8 cellular contexts compared by ENCODE assay signal in genomic region chr20:57092112-57092899, GRCh38.
DNase-seq lines count a peak whose midpoint lies in the region; ATAC-seq, FAIRE-seq and TF ChIP-seq lines count a peak whose summit lies in the region.

No MANE protein-coding gene starts in this region.

- POLR2A ChIA-PET in activated B cell treated with CpG ODN at 0.5 μM for 24 hours (lab: Charles Lee) = no interaction called here
- POLR2A ChIA-PET in HepG2 (lab: Yijun Ruan, JAX) = no interaction called here

- intact Hi-C loops in activated B cell treated with CpG ODN at 0.5 μM for 24 hours (cut with micrococcal nuclease) (loop anchor here (1.0 to 5.0 kb wide), 3 partner anchors 254 to 1117 kb away; no protein-coding TSS in a partner anchor), HepG2 (cut with micrococcal nuclease; ENCODE audit: unreplicated experiment) (no loop called here)

- whole genome bisulfite sequencing in HepG2 (ENCODE audit: low lambda C conversion rate) = 17% methylated on average over 33 of the region's 34 CpGs

- peak; percentile 81 for ATAC-seq in GM19372 (IDR thresholded peaks at IDR 0.05; ENCODE audit: low read depth, unreplicated experiment)
- ATAC-seq in activated B cell treated with CpG ODN at 0.5 μM for 24 hours (ENCODE audit: low read depth) = peak; percentile 54
- ATAC-seq in central memory CD8-positive, alpha-beta T cell (replicated peaks; ENCODE audit: extremely low read depth, poor library complexity, severe bottlenecking) = no peak
- peak; percentile 82 for ATAC-seq in HepG2
- ATAC-seq in HG03565 (IDR thresholded peaks at IDR 0.05; ENCODE audit: unreplicated experiment) = no peak

- no TSS peak for BruUV-seq in HepG2 (replicated peaks; lab: Mats Ljungman, UMichigan)

- no peaks in the 10 kb centered on the region for H3K36me3 Mint-ChIP-seq in activated B cell treated with CpG ODN at 0.5 μM for 24 hours (ENCODE audit: low read depth)
- peaks cover 4% of the 10 kb centered on the region for H3K36me3 Mint-ChIP-seq in central memory CD8-positive, alpha-beta T cell (ENCODE audit: insufficient read depth)

- TF ChIP-seq POLR2A in HepG2 (IDR thresholded peaks at IDR 0.05; ENCODE audit: insufficient read depth in 1 of 2, low read depth in 2 of 2, low read length in 2 of 2) = no peak

- FAIRE-seq in HepG2 (lab: Jason Lieb, UNC) = peak; percentile 72

- H3K4me2 ChIP-seq in BLaER1 treated with 17β-estradiol and CSF1 and Interleukin-3, amounts not matched to agents 10 nM and 100 nM = peak overlapping the region in 8 of 11 experiments; percentile 2 to 29 (median 22); a peak in 8 of 22 replicates
- 0 out of 2 replicates have a peak overlapping the region, but pooled peaks have one; percentile 5 for H3K4me2 ChIP-seq in HepG2 (ENCODE audit: low read depth, low read length)

- CTCF ChIA-PET in activated B cell treated with CpG ODN at 0.5 μM for 24 hours (lab: Charles Lee) (no interaction called here), HepG2 (lab: Yijun Ruan, JAX; ENCODE audit: low intra/inter-chr PET ratio, low total read pairs) (interaction anchor here (1.0 to 7.6 kb wide), 5 partner anchors 241 to 1118 kb away, joined by 3 to 176 read pairs (median 3); no protein-coding TSS in a partner anchor)

- in situ Hi-C loops in HepG2 (cut with HindIII; ENCODE audit: extremely low pct_ligation_motif_present, low pct_unique_long_range_greater_than_20kb) = no loop called here

- peaks cover 13% of the 10 kb centered on the region for H3K27me3 Mint-ChIP-seq in activated B cell treated with CpG ODN at 0.5 μM for 24 hours
- peaks cover 23% of the 10 kb centered on the region for H3K27me3 Mint-ChIP-seq in central memory CD8-positive, alpha-beta T cell

- peaks cover 4% of the 10 kb centered on the region for H3K4me1 Mint-ChIP-seq in activated B cell treated with CpG ODN at 0.5 μM for 24 hours
- peaks cover 20% of the 10 kb centered on the region for H3K4me1 Mint-ChIP-seq in central memory CD8-positive, alpha-beta T cell

- H3K4me1 ChIP-seq in BLaER1 treated with 17β-estradiol and CSF1 and Interleukin-3, amounts not matched to agents 10 nM and 100 nM = peaks cover 0 to 17% (median 9%) of the 10 kb centered on the region in 10 experiments; a peak in 9 of 20 replicates
- no peaks in the 10 kb centered on the region for H3K4me1 ChIP-seq in HepG2 (ENCODE audit: insufficient read depth, low read length)

- no peaks in the 10 kb centered on the region for H3K79me2 ChIP-seq in HepG2 (ENCODE audit: insufficient read depth, low read length)

- peak; percentile 48 to 56 for DNase-seq in NCI-H1930 (lab: John Stamatoyannopoulos, UW)
- DNase-seq in activated B cell treated with CpG ODN at 0.5 μM for 24 hours = peak; percentile 27
- no peak for DNase-seq in central memory CD8-positive, alpha-beta T cell (ENCODE audit: low spot score in 2 of 2)
- DNase-seq in HepG2 (ENCODE audit: low spot score) = peak; percentile 48
- peak; percentile 9 to 13 for DNase-seq in stimulated activated CD8-positive, alpha-beta memory T cell treated with anti-CD3 and anti-CD28 coated beads, Interleukin-2, amount 100 ng/mL, for 1 hour (ENCODE audit: low read depth in 2 of 2)

- H3K4me3 Mint-ChIP-seq in activated B cell treated with CpG ODN at 0.5 μM for 24 hours = no peak overlapping the region
- H3K4me3 Mint-ChIP-seq in central memory CD8-positive, alpha-beta T cell = no peak overlapping the region

- H3K9me3 ChIP-seq in BLaER1 treated with 17β-estradiol and CSF1 and Interleukin-3, amounts not matched to agents 10 nM and 100 nM (replicated peaks in 1 of 11) = no peaks in the 10 kb centered on the region
- H3K9me3 ChIP-seq in HepG2 (ENCODE audit: low read length) = no peaks in the 10 kb centered on the region

- TF ChIP-seq CTCF in activated B cell treated with CpG ODN at 0.5 μM for 24 hours (IDR thresholded peaks at IDR 0.05) = no peak
- peak; percentile 99 for TF ChIP-seq CTCF in HepG2 (CRISPR knock-in tag; IDR thresholded peaks at IDR 0.05)

- H2AFZ ChIP-seq in HepG2 (ENCODE audit: low read length) = no peak overlapping the region

- no peak overlapping the region for H3K27ac ChIP-seq in BLaER1 treated with 17β-estradiol and CSF1 and Interleukin-3, amounts not matched to agents 10 nM and 100 nM
- no peak overlapping the region for H3K27ac ChIP-seq in HepG2 (ENCODE audit: extremely low read length, insufficient read depth, low read length)

- H4K20me1 ChIP-seq in BLaER1 treated with 17β-estradiol and CSF1 and Interleukin-3, amounts not matched to agents 10 nM and 100 nM = no peaks in the 10 kb centered on the region
- H4K20me1 ChIP-seq in HepG2 (ENCODE audit: insufficient read depth, low read length) = no peaks in the 10 kb centered on the region

- no peak overlapping the region for H3K27ac Mint-ChIP-seq in activated B cell treated with CpG ODN at 0.5 μM for 24 hours
- peak overlapping the region; percentile 32 for H3K27ac Mint-ChIP-seq in central memory CD8-positive, alpha-beta T cell (ENCODE audit: low read depth)

- H3K4me3 ChIP-seq in BLaER1 treated with 17β-estradiol and CSF1 and Interleukin-3, amounts not matched to agents 10 nM and 100 nM = no peak overlapping the region
- H3K4me3 ChIP-seq in HepG2 (replicated peaks in 1 of 3; ENCODE audit: insufficient read depth in 1 of 3, low read depth in 2 of 3, low read length in 3 of 3) = no peak overlapping the region

- H3K9me3 Mint-ChIP-seq in activated B cell treated with CpG ODN at 0.5 μM for 24 hours = no peaks in the 10 kb centered on the region
- H3K9me3 Mint-ChIP-seq in central memory CD8-positive, alpha-beta T cell = peaks cover 6% of the 10 kb centered on the region

- no peak overlapping the region for H3K9ac ChIP-seq in BLaER1 treated with 17β-estradiol and CSF1 and Interleukin-3, amounts not matched to agents 10 nM and 100 nM
- no peak overlapping the region for H3K9ac ChIP-seq in HepG2 (ENCODE audit: insufficient read depth, low read depth, low read length)

- TF ChIP-seq EP300 in HepG2 (IDR thresholded peaks at IDR 0.05; ENCODE audit: low read depth in 2 of 2, low read length in 2 of 2) (no peak), HepG2 (CRISPR knock-in tag; IDR thresholded peaks at IDR 0.05; ENCODE audit: borderline replicate concordance) (no peak)

- H3K36me3 ChIP-seq in BLaER1 treated with 17β-estradiol and CSF1 and Interleukin-3, amounts not matched to agents 10 nM and 100 nM = no peaks in the 10 kb centered on the region
- no peaks in the 10 kb centered on the region for H3K36me3 ChIP-seq in HepG2 (replicated peaks in 1 of 2; ENCODE audit: control insufficient read depth in 1 of 2, insufficient read depth in 2 of 2, low read length in 2 of 2)

- H3K27me3 ChIP-seq in BLaER1 treated with 17β-estradiol and CSF1 and Interleukin-3, amounts not matched to agents 10 nM and 100 nM = no peaks in the 10 kb centered on the region
- peaks cover 3 to 30% of the 10 kb centered on the region in 2 experiments; a peak in 4 of 5 replicates for H3K27me3 ChIP-seq in HepG2 (ENCODE audit: control insufficient read depth in 1 of 2, insufficient read depth in 2 of 2, low read length in 2 of 2)

- peak; percentile 93 for TF ChIP-seq RAD21 in HepG2 (CRISPR knock-in tag; IDR thresholded peaks at IDR 0.05)

TF ChIP-seq in HepG2, 621 proteins besides CTCF, POLR2A, EP300 and RAD21 (continues in another document):
- TF ChIP-seq SIX1 (CRISPR knock-in tag; IDR thresholded peaks at IDR 0.05; ENCODE audit: borderline replicate concordance) (no peak), ZNF329 (CRISPR knock-in tag; IDR thresholded peaks at IDR 0.05; ENCODE audit: low read depth) (no peak), FOXA3 (CRISPR knock-in tag; IDR thresholded peaks at IDR 0.05) (peak; percentile 61), HIVEP1 (CRISPR knock-in tag; IDR thresholded peaks at IDR 0.05) (0 out of 2 replicates have a peak, but pooled peaks have one; percentile 19), ZNF746 (CRISPR knock-in tag; IDR thresholded peaks at IDR 0.05) (no peak), HOXA5 (CRISPR knock-in tag; IDR thresholded peaks at IDR 0.05) (peak; percentile 54; the same call in 1 of the 2 replicates), KMT2B (CRISPR knock-in tag; IDR thresholded peaks at IDR 0.05) (0 out of 2 replicates have a peak, but pooled peaks have one; percentile 52), ZIK1 (CRISPR knock-in tag; IDR thresholded peaks at IDR 0.05; ENCODE audit: borderline replicate concordance, low read depth) (no peak; the same call in 1 of the 2 replicates), ZNF563 (CRISPR knock-in tag; IDR thresholded peaks at IDR 0.05) (peak; percentile 38; the same call in 1 of the 2 replicates), HBP1 (CRISPR knock-in tag; IDR thresholded peaks at IDR 0.05; ENCODE audit: low read depth) (0 out of 2 replicates have a peak, but pooled peaks have one; percentile 54), ZNF331 (CRISPR knock-in tag; IDR thresholded peaks at IDR 0.05) (peak; percentile 59; the same call in 1 of the 2 replicates), ZNF350 (CRISPR knock-in tag; IDR thresholded peaks at IDR 0.05; ENCODE audit: borderline replicate concordance, low read depth) (peak; percentile 49), ZBTB7A (CRISPR knock-in tag; IDR thresholded peaks at IDR 0.05) (0 out of 2 replicates have a peak, but pooled peaks have one; percentile 21), ZNF207 (IDR thresholded peaks at IDR 0.05; ENCODE audit: borderline replicate concordance) (0 out of 2 replicates have a peak, but pooled peaks have one; percentile 67), ELF3 (CRISPR knock-in tag; IDR thresholded peaks at IDR 0.05) (0 out of 2 replicates have a peak, but pooled peaks have one; percentile 44), KLF16 (CRISPR knock-in tag; IDR thresholded peaks at IDR 0.05) (peak in 1 of 2 experiments; percentile 37; a peak in 1 of 4 replicates), CBFB (CRISPR knock-in tag; IDR thresholded peaks at IDR 0.05) (0 out of 2 replicates have a peak, but pooled peaks have one; percentile 43)
- TF ChIP-seq, protein P1, sequence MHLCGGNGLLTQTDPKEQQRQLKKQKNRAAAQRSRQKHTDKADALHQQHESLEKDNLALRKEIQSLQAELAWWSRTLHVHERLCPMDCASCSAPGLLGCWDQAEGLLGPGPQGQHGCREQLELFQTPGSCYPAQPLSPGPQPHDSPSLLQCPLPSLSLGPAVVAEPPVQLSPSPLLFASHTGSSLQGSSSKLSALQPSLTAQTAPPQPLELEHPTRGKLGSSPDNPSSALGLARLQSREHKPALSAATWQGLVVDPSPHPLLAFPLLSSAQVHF (CRISPR knock-in tag; IDR thresholded peaks at IDR 0.05) = no peak

Comparison
In these comparisons a context has a peak if more than half of its experiments do, and no peak if none do; other contexts are left out.
1. ATAC-seq: peak in GM19372 (single experiment), activated B cell treated with CpG ODN at 0.5 μM for 24 hours (single experiment) and HepG2 (single experiment); none in central memory CD8-positive, alpha-beta T cell (single experiment) and HG03565 (single experiment).
2. DNase-seq: peak in NCI-H1930 (2 of 2), activated B cell treated with CpG ODN at 0.5 μM for 24 hours (single experiment), HepG2 (single experiment) and stimulated activated CD8-positive, alpha-beta memory T cell treated with anti-CD3 and anti-CD28 coated beads, Interleukin-2, amount 100 ng/mL, for 1 hour (2 of 2); none in central memory CD8-positive, alpha-beta T cell (0 of 2).